21 cellular contexts compared by ENCODE assay signal in genomic region chr3:132354916-132355702, GRCh38. TPM values are rescaled to one million over a fixed set of nuclear protein-coding genes. Genes with fewer than 3 reads are reported as not detected.
"Had no signal": no experiment of that assay in that cellular context is flagged by ENCODE, and none has a peak within 500 bp of the region (broad histone marks: within the 10 kb centered on the region; RNA-seq: fewer than 3 reads in every experiment).

No MANE protein-coding gene starts in this region.

- H3K27ac ChIP-seq: hepatocyte, uterus had no signal

- H3K4me3 ChIP-seq: hepatocyte, uterus had no signal

- H3K4me1 ChIP-seq: uterus had no signal

- ATAC-seq: activated T-cell treated with anti-CD3 and anti-CD28 coated beads, Interleukin-2, amount 50 U/mL, for 72 hours; left colon; sciatic nerve; stimulated activated naive B cell treated with anti-CD40 and anti-IgM and Interleukin-4, amounts not matched to agents 10 μg/mL and 1 μg/mL and 100 μg/mL, for 72 hours; T-cell had no signal

- DNase-seq: activated CD4-positive, alpha-beta memory T cell treated with anti-CD3 and anti-CD28 coated beads for 36 hours; activated CD4-positive, alpha-beta T cell treated with anti-CD3 and anti-CD28 coated beads for 48 hours; activated effector memory CD4-positive, alpha-beta T cell treated with Interleukin-2 at 50 U/mL for 16 hours; activated naive CD4-positive, alpha-beta T cell treated with anti-CD3 and anti-CD28 coated beads for 36 hours; activated T-cell treated with anti-CD3 and anti-CD28 coated beads, Interleukin-2, amount 50 U/mL, for 72 hours; amygdala; glutamatergic neuron; left colon; mesenchymal stem cell; nucleus accumbens; stimulated activated CD4-positive, alpha-beta T cell treated with anti-CD3 and anti-CD28 coated beads, Interleukin-2, amount 100 ng/mL, for 48 hours; stimulated activated CD8-positive, alpha-beta memory T cell treated with anti-CD3 and anti-CD28 coated beads, Interleukin-4, amount 100 ng/mL, for 48 hours; stimulated activated naive B cell treated with anti-CD40 and anti-IgM and Interleukin-4, amounts not matched to agents 10 μg/mL and 1 μg/mL and 100 μg/mL, for 72 hours; T-cell; trophoblast cell; uterus had no signal

- FAIRE-seq: frontal cortex had no signal

- H3K27me3 ChIP-seq: hepatocyte, uterus had no signal

- H3K36me3 ChIP-seq: uterus had no signal

RNA-seq across cellular contexts. Expression of gene ACP3, which starts 37.9 kb away (rescaled TPM):
- total RNA-seq: activated CD4-positive, alpha-beta memory T cell treated with anti-CD3 and anti-CD28 coated beads for 36 hours; activated naive CD4-positive, alpha-beta T cell treated with anti-CD3 and anti-CD28 coated beads for 36 hours; activated T-cell treated with anti-CD3 and anti-CD28 coated beads, Interleukin-2, amount 50 U/mL, for 72 hours; chondrocyte; frontal cortex; T-cell had no signal
- polyA plus RNA-seq: neural cell had no signal
